In the genomic region with DNA sequence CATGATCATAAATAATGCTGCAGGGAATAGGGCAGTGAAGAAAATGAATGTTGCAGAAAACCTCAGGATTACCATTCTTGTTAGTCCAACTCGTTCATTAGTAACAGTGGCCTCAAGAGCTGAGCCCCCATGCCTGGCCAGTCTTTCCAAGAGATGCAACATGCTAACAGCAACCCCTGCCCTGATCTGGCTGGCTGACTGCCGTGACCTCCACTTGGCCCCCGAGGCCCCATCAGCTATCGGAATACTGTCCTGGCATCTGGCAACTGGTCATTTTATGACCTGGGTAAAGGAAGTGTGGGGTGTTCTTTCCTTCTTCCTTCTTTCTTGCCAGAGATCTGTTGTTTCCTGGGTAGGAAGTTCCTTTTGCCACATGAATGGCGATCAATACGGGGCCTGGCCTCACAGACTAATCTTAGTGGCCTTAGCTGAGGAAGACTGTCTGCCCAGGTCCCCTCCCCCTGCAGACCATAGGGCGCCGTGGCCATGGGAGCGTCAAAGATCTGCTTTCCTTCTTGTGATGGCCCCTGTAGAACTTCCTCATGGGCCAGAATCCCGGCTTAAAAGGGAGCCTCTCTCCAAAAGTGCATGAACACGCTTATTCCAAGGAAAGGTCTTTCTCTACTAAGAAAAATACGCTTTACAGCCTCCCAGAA, we compare ENCODE assay signal across 2 cellular contexts.
TF ChIP-seq lines count a peak whose summit lies in the region.

No MANE protein-coding gene starts in this region.

TF ChIP-seq in IMR-90, 13 proteins besides CTCF, POLR2A, EP300 and RAD21:
- TF ChIP-seq, protein P1, sequence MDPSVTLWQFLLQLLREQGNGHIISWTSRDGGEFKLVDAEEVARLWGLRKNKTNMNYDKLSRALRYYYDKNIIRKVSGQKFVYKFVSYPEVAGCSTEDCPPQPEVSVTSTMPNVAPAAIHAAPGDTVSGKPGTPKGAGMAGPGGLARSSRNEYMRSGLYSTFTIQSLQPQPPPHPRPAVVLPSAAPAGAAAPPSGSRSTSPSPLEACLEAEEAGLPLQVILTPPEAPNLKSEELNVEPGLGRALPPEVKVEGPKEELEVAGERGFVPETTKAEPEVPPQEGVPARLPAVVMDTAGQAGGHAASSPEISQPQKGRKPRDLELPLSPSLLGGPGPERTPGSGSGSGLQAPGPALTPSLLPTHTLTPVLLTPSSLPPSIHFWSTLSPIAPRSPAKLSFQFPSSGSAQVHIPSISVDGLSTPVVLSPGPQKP (IDR thresholded peaks at IDR 0.05; ENCODE audit: borderline replicate concordance, low read depth, low read length), result no peak
- TF ChIP-seq MAFK (IDR thresholded peaks at IDR 0.05; ENCODE audit: low read depth, low read length) (no peak), FOS (IDR thresholded peaks at IDR 0.05; ENCODE audit: low read depth, low read length) (no peak), MAZ (IDR thresholded peaks at IDR 0.05; ENCODE audit: borderline replicate concordance, low read depth, low read length) (no peak), CEBPB (IDR thresholded peaks at IDR 0.05; ENCODE audit: low read depth, low read length) (no peak), RFX5 (IDR thresholded peaks at IDR 0.05; ENCODE audit: low read depth, low read length) (no peak), MXI1 (IDR thresholded peaks at IDR 0.05; ENCODE audit: borderline replicate concordance, low read depth, low read length) (no peak), CHD1 (IDR thresholded peaks at IDR 0.05; ENCODE audit: low read depth, low read length) (no peak), NFE2L2 (IDR thresholded peaks at IDR 0.05; ENCODE audit: low read depth, low read length) (no peak), RCOR1 (IDR thresholded peaks at IDR 0.05; ENCODE audit: insufficient replicate concordance, low read length) (no peak), BHLHE40 (IDR thresholded peaks at IDR 0.05; ENCODE audit: low read depth, low read length) (no peak), SMC3 (IDR thresholded peaks at IDR 0.05; ENCODE audit: low read depth, low read length) (no peak)
- TF ChIP-seq, protein P2, sequence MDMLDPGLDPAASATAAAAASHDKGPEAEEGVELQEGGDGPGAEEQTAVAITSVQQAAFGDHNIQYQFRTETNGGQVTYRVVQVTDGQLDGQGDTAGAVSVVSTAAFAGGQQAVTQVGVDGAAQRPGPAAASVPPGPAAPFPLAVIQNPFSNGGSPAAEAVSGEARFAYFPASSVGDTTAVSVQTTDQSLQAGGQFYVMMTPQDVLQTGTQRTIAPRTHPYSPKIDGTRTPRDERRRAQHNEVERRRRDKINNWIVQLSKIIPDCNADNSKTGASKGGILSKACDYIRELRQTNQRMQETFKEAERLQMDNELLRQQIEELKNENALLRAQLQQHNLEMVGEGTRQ (IDR thresholded peaks at IDR 0.05; ENCODE audit: low read depth, low read length), result no peak
TF ChIP-seq in IMR-90: peak in this region for 0.

TF ChIP-seq in K562, 482 proteins besides CTCF, POLR2A, EP300 and RAD21:
- TF ChIP-seq SRSF9 (IDR thresholded peaks at IDR 0.05; ENCODE audit: borderline replicate concordance, low read depth, low read length) (no peak), ZNF551 (CRISPR knock-in tag; IDR thresholded peaks at IDR 0.05) (no peak), MYC (IDR thresholded peaks at IDR 0.05; ENCODE audit: low read depth, low read length) (0 out of 2 replicates have a peak, but pooled peaks have one; percentile 12), MYC (CRISPR knock-in tag; IDR thresholded peaks at IDR 0.05; ENCODE audit: borderline replicate concordance, low read depth) (no peak)
- TF ChIP-seq, protein P3, sequence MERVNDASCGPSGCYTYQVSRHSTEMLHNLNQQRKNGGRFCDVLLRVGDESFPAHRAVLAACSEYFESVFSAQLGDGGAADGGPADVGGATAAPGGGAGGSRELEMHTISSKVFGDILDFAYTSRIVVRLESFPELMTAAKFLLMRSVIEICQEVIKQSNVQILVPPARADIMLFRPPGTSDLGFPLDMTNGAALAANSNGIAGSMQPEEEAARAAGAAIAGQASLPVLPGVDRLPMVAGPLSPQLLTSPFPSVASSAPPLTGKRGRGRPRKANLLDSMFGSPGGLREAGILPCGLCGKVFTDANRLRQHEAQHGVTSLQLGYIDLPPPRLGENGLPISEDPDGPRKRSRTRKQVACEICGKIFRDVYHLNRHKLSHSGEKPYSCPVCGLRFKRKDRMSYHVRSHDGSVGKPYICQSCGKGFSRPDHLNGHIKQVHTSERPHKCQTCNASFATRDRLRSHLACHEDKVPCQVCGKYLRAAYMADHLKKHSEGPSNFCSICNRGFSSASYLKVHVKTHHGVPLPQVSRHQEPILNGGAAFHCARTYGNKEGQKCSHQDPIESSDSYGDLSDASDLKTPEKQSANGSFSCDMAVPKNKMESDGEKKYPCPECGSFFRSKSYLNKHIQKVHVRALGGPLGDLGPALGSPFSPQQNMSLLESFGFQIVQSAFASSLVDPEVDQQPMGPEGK (CRISPR knock-in tag; IDR thresholded peaks at IDR 0.05; ENCODE audit: borderline replicate concordance), result no peak
- TF ChIP-seq, protein P4, sequence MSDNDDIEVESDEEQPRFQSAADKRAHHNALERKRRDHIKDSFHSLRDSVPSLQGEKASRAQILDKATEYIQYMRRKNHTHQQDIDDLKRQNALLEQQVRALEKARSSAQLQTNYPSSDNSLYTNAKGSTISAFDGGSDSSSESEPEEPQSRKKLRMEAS (CRISPR knock-in tag; IDR thresholded peaks at IDR 0.05), result no peak
